In the genomic region with DNA sequence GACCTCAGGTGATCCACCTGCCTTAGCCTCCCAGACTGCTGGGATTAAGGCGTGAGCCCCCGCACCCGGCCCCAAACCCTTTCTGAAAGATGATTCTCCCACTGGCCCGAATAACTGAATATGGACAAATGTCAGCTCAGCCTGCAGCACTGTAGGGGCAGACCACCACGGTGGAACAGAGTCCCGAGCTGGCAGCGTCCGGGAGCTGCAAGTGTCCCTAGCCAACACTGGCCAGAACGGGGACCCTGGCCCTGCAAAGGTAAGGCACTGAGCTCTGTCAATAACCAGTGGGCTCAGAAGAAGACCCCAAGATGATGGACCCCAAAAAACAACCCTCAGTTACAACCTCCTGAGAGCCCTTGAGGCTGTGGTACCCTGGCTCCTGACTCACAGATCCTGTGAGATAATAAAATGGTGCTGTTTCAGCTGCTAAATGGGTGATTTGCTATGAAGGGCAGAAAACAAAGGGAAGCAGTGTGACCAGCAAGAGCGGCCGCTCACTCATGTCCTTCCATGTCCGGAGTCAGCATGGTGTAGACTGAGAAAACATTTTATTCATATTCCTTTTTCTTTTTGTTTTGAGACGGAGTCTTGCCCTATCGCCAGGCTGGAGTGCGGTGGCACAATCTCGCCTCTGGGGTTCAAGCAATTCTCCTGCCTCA, we compare ENCODE assay signal across 10 cellular contexts. TPM values are rescaled to one million over a fixed set of nuclear protein-coding genes. Genes with fewer than 3 reads are reported as not detected.
A peak's percentile ranks its signal among the peaks of the same experiment; 100 is the strongest.
DNase-seq lines count a peak whose midpoint lies in the region; ATAC-seq, FAIRE-seq and TF ChIP-seq lines count a peak whose summit lies in the region.
"Had no signal": no experiment of that assay in that cellular context is flagged by ENCODE, and none has a peak within 500 bp of the region (broad histone marks: within the 10 kb centered on the region; RNA-seq: fewer than 3 reads in every experiment).

No MANE protein-coding gene starts in this region.

- no peak for FAIRE-seq in GM12891 (lab: Jason Lieb, UNC)

- no peaks in the 10 kb centered on the region for H3K9me3 Mint-ChIP-seq in activated naive CD4-positive, alpha-beta T cell treated with anti-CD3 and anti-CD28 coated beads for 36 hours
- no peaks in the 10 kb centered on the region for H3K9me3 Mint-ChIP-seq in T-cell
- H3K9me3 Mint-ChIP-seq in stimulated activated memory B cell treated with anti-CD40 and anti-IgM and Interleukin-4, amounts not matched to agents 10 μg/mL and 1 μg/mL and 100 μg/mL, for 72 hours, result no peaks in the 10 kb centered on the region

- H3K27ac Mint-ChIP-seq in activated naive CD4-positive, alpha-beta T cell treated with anti-CD3 and anti-CD28 coated beads for 36 hours, result peak overlapping the region; percentile 94
- peak overlapping the region in 1 of 2 donors; percentile 43 for H3K27ac Mint-ChIP-seq in T-cell
- peak overlapping the region; percentile 89 for H3K27ac Mint-ChIP-seq in stimulated activated memory B cell treated with anti-CD40 and anti-IgM and Interleukin-4, amounts not matched to agents 10 μg/mL and 1 μg/mL and 100 μg/mL, for 72 hours

- intact Hi-C loops in activated naive CD4-positive, alpha-beta T cell treated with anti-CD3 and anti-CD28 coated beads for 36 hours (cut with micrococcal nuclease), result loop anchor here (1.0 to 5.0 kb wide), 4 partner anchors 40 to 285 kb away; partner anchors contain the start of gene AP3D1

- H3K4me3 Mint-ChIP-seq in activated naive CD4-positive, alpha-beta T cell treated with anti-CD3 and anti-CD28 coated beads for 36 hours, result peak overlapping the region; percentile 96
- H3K4me3 Mint-ChIP-seq in T-cell, result peak overlapping the region; percentile 93 to 100 (median 97)
- H3K4me3 Mint-ChIP-seq in stimulated activated memory B cell treated with anti-CD40 and anti-IgM and Interleukin-4, amounts not matched to agents 10 μg/mL and 1 μg/mL and 100 μg/mL, for 72 hours, result peak overlapping the region; percentile 96

- no peaks in the 10 kb centered on the region for H3K27me3 Mint-ChIP-seq in activated naive CD4-positive, alpha-beta T cell treated with anti-CD3 and anti-CD28 coated beads for 36 hours (ENCODE audit: low read depth)
- no peaks in the 10 kb centered on the region for H3K27me3 Mint-ChIP-seq in T-cell
- no peaks in the 10 kb centered on the region for H3K27me3 Mint-ChIP-seq in stimulated activated memory B cell treated with anti-CD40 and anti-IgM and Interleukin-4, amounts not matched to agents 10 μg/mL and 1 μg/mL and 100 μg/mL, for 72 hours

- CTCF ChIA-PET in activated naive CD4-positive, alpha-beta T cell treated with anti-CD3 and anti-CD28 coated beads for 36 hours (lab: Charles Lee), result no interaction called here
- CTCF ChIA-PET in T-cell (lab: Charles Lee), result interaction anchor here in 1 of 2 donors (0.5 kb wide), 1 partner anchor 307 kb away, joined by 7 read pairs; no protein-coding TSS in a partner anchor

- no peak for TF ChIP-seq CTCF in fibroblast of the aortic adventitia (IDR thresholded peaks at IDR 0.05; ENCODE audit: insufficient read depth, low read length)

- peaks cover 60% of the 10 kb centered on the region for H3K4me1 Mint-ChIP-seq in activated naive CD4-positive, alpha-beta T cell treated with anti-CD3 and anti-CD28 coated beads for 36 hours (ENCODE audit: low read depth)
- peaks cover 49 to 63% (median 58%) of the 10 kb centered on the region in 3 donors for H3K4me1 Mint-ChIP-seq in T-cell
- H3K4me1 Mint-ChIP-seq in stimulated activated memory B cell treated with anti-CD40 and anti-IgM and Interleukin-4, amounts not matched to agents 10 μg/mL and 1 μg/mL and 100 μg/mL, for 72 hours, result peaks cover 77% of the 10 kb centered on the region

- DNase-seq in activated naive CD4-positive, alpha-beta T cell treated with anti-CD3 and anti-CD28 coated beads for 36 hours, result no peak
- no peak for DNase-seq in activated naive CD4-positive, alpha-beta T cell treated with Interleukin-2 at 50 U/mL for 16 hours
- no peak for DNase-seq in T-cell
- no peak for DNase-seq in fibroblast of the aortic adventitia (ENCODE audit: low read depth)
- DNase-seq in GM12891 (ENCODE audit: insufficient read length, low spot score), result no peak
- no peak for DNase-seq in CD1c-positive myeloid dendritic cell (ENCODE audit: extremely low spot score)

- no peak for TF ChIP-seq POLR2A in GM12891 (IDR thresholded peaks at IDR 0.05; ENCODE audit: low read depth, low read length)

- ATAC-seq in T-cell (replicated peaks in 1 of 4), result no peak
- ATAC-seq in stimulated activated memory B cell treated with anti-CD40 and anti-IgM and Interleukin-4, amounts not matched to agents 10 μg/mL and 1 μg/mL and 100 μg/mL, for 72 hours, result no peak
- ATAC-seq in GM21576 (IDR thresholded peaks at IDR 0.05; ENCODE audit: unreplicated experiment), result no peak

- H3K4me3 ChIP-seq in fibroblast of the aortic adventitia (ENCODE audit: low read depth, low read length), result peak overlapping the region; percentile 96

- POLR2A ChIA-PET in T-cell (lab: Charles Lee), result interaction anchor here in 1 of 2 donors (1.0 kb wide), 1 partner anchor 149 kb away, joined by 3 read pairs; the partner anchor contains the start of gene GADD45B

- peaks cover 30% of the 10 kb centered on the region for H3K36me3 Mint-ChIP-seq in activated naive CD4-positive, alpha-beta T cell treated with anti-CD3 and anti-CD28 coated beads for 36 hours (ENCODE audit: low read depth)
- H3K36me3 Mint-ChIP-seq in T-cell, result peaks cover 7% of the 10 kb centered on the region
- peaks cover 29% of the 10 kb centered on the region for H3K36me3 Mint-ChIP-seq in stimulated activated memory B cell treated with anti-CD40 and anti-IgM and Interleukin-4, amounts not matched to agents 10 μg/mL and 1 μg/mL and 100 μg/mL, for 72 hours

TF ChIP-seq in GM12891, 5 proteins besides CTCF, POLR2A, EP300 and RAD21:
- TF ChIP-seq SPI1 (IDR thresholded peaks at IDR 0.05; ENCODE audit: low read depth, low read length) (no peak), POLR2AphosphoS5 (IDR thresholded peaks at IDR 0.05; ENCODE audit: low read depth, low read length) (no peak), POU2F2 (IDR thresholded peaks at IDR 0.05; ENCODE audit: low read depth, low read length) (no peak)

RNA-seq across cellular contexts. Expression of gene LSM7, which starts 1.6 kb away (rescaled TPM):
- total RNA-seq in activated naive CD4-positive, alpha-beta T cell treated with anti-CD3 and anti-CD28 coated beads for 36 hours, result 100 to 1,000 TPM; 162 to 164 TPM
- total RNA-seq in T-cell (100 to 1,000 TPM in 3 of 5 donors, 10 to 100 TPM in 2; 86.7 to 127 (median 107) TPM), fibroblast of the aortic adventitia (ENCODE audit: low replicate concordance) (108 and 130 TPM in 2 replicates)
- polyA plus RNA-seq in GM12891 (2012; ENCODE audit: low read depth, missing spikeins), result 196 TPM

RNA-seq across cellular contexts. Expression of gene SPPL2B, which starts 1.7 kb away (rescaled TPM):
- 10 to 100 TPM; 56.8 to 59.6 TPM for total RNA-seq in activated naive CD4-positive, alpha-beta T cell treated with anti-CD3 and anti-CD28 coated beads for 36 hours
- total RNA-seq in T-cell, result 100 to 1,000 TPM in 4 of 5 donors, 10 to 100 TPM in 1; 96.5 to 173 (median 133) TPM
- 24.6 and 47.2 TPM in 2 replicates for total RNA-seq in fibroblast of the aortic adventitia (ENCODE audit: low replicate concordance)
- 31.1 TPM for polyA plus RNA-seq in GM12891 (2012; ENCODE audit: low read depth, missing spikeins)

RNA-seq across cellular contexts. Expression of gene LINGO3, which starts 18.9 kb away (rescaled TPM):
- not detected for total RNA-seq in activated naive CD4-positive, alpha-beta T cell treated with anti-CD3 and anti-CD28 coated beads for 36 hours
- total RNA-seq in T-cell, result 1 to 10 TPM in 2 of 5 donors, under 1 TPM in 3; 0.23 to 1.7 (median 0.99) TPM
- total RNA-seq in fibroblast of the aortic adventitia (ENCODE audit: low replicate concordance), result not detected in 2 replicates
- 1.1 TPM for polyA plus RNA-seq in GM12891 (2012; ENCODE audit: low read depth, missing spikeins)
- total RNA-seq: skeletal muscle tissue had no signal
- polyA plus RNA-seq: BJ had no signal

RNA-seq across cellular contexts. Expression of gene TMPRSS9, which starts 33.2 kb away (rescaled TPM):
- total RNA-seq in activated naive CD4-positive, alpha-beta T cell treated with anti-CD3 and anti-CD28 coated beads for 36 hours, result not detected
- not detected for total RNA-seq in T-cell
- not detected in 2 replicates for total RNA-seq in fibroblast of the aortic adventitia (ENCODE audit: low replicate concordance)
- 0.35 TPM for polyA plus RNA-seq in GM12891 (2012; ENCODE audit: low read depth, missing spikeins)
- polyA plus RNA-seq: BJ had no signal

RNA-seq across cellular contexts. Expression of gene PEAK3, which starts 44.9 kb away (rescaled TPM):
- not detected for total RNA-seq in activated naive CD4-positive, alpha-beta T cell treated with anti-CD3 and anti-CD28 coated beads for 36 hours
- total RNA-seq in T-cell (under 1 TPM in 3 of 5 donors, not detected in 2; 0.22 to 0.49 (median 0.30) TPM), fibroblast of the aortic adventitia (ENCODE audit: low replicate concordance) (not detected in 2 replicates)
- 0.49 TPM for polyA plus RNA-seq in GM12891 (2012; ENCODE audit: low read depth, missing spikeins)
- total RNA-seq: skeletal muscle tissue had no signal
- polyA plus RNA-seq: BJ had no signal
